In genomic region chrX:9885150-9885549, GRCh38 we compare ENCODE assay signal across 8 cellular contexts.
DNase-seq lines count a peak whose midpoint lies in the region; ATAC-seq and TF ChIP-seq lines count a peak whose summit lies in the region.

No MANE protein-coding gene starts in this region.

- H3K27me3 ChIP-seq in CD4-positive, CD25-positive, alpha-beta regulatory T cell (ENCODE audit: control insufficient read depth, insufficient read depth, low read length) = no peaks in the 10 kb centered on the region
- H3K27me3 ChIP-seq in ascending aorta = no peaks in the 10 kb centered on the region

- TF ChIP-seq CTCF in ascending aorta (IDR thresholded peaks at IDR 0.05) = peak in 2 of 3 experiments; percentile 31 to 47

- H3K36me3 ChIP-seq in CD4-positive, CD25-positive, alpha-beta regulatory T cell (ENCODE audit: control insufficient read depth, insufficient read depth, low read length) = no peaks in the 10 kb centered on the region
- no peaks in the 10 kb centered on the region for H3K36me3 ChIP-seq in ascending aorta

- no peaks in the 10 kb centered on the region for H3K36me3 Mint-ChIP-seq in CD4-positive, CD25-positive, alpha-beta regulatory T cell
- H3K36me3 Mint-ChIP-seq in T-helper 17 cell (ENCODE audit: low read depth) = peaks cover 2% of the 10 kb centered on the region

- H3K27ac Mint-ChIP-seq in CD4-positive, CD25-positive, alpha-beta regulatory T cell = no peak overlapping the region
- no peak overlapping the region for H3K27ac Mint-ChIP-seq in T-helper 17 cell

- peak; percentile 40 to 64 for ATAC-seq in CD4-positive, CD25-positive, alpha-beta regulatory T cell (ENCODE audit: low read depth in 2 of 2)
- ATAC-seq in GM19328 (IDR thresholded peaks at IDR 0.05; ENCODE audit: unreplicated experiment) (peak; percentile 92), T-helper 17 cell (peak; percentile 65), HG03097 (IDR thresholded peaks at IDR 0.05; ENCODE audit: low FRiP score, unreplicated experiment) (no peak)

- no peak overlapping the region for H3K4me3 ChIP-seq in CD4-positive, CD25-positive, alpha-beta regulatory T cell (ENCODE audit: low read depth, low read length)
- H3K4me3 ChIP-seq in ascending aorta = no peak overlapping the region

- peaks cover 5% of the 10 kb centered on the region for H3K27me3 Mint-ChIP-seq in CD4-positive, CD25-positive, alpha-beta regulatory T cell
- peaks cover 21% of the 10 kb centered on the region for H3K27me3 Mint-ChIP-seq in T-helper 17 cell

- H3K4me3 Mint-ChIP-seq in CD4-positive, CD25-positive, alpha-beta regulatory T cell = no peak overlapping the region
- H3K4me3 Mint-ChIP-seq in T-helper 17 cell = no peak overlapping the region

- no peaks in the 10 kb centered on the region for H3K4me1 Mint-ChIP-seq in CD4-positive, CD25-positive, alpha-beta regulatory T cell
- no peaks in the 10 kb centered on the region for H3K4me1 Mint-ChIP-seq in T-helper 17 cell

- no peak overlapping the region for H3K27ac ChIP-seq in CD4-positive, CD25-positive, alpha-beta regulatory T cell (ENCODE audit: insufficient read depth, low read length, poor library complexity, severe bottlenecking)
- no peak overlapping the region for H3K27ac ChIP-seq in ascending aorta

- peak; percentile 9 to 57 (median 29) for DNase-seq in CD4-positive, CD25-positive, alpha-beta regulatory T cell
- DNase-seq in LoVo (ENCODE audit: low spot score) (peak; percentile 9), T-helper 17 cell (peak; percentile 9 to 22 (median 11)), ascending aorta (ENCODE audit: low spot score in 2 of 2) (no peak), iPS-NIHi7 (ENCODE audit: extremely low spot score) (peak; percentile 67)
- peak; percentile 21 to 41 for DNase-seq in stimulated activated CD4-positive, alpha-beta T cell treated with anti-CD3 and anti-CD28 coated beads, Interleukin-1b, Interleukin-23, amount 100 ng/mL, for 4 hours (ENCODE audit: low read depth in 2 of 2)

- H3K4me1 ChIP-seq in CD4-positive, CD25-positive, alpha-beta regulatory T cell (ENCODE audit: control insufficient read depth, insufficient read depth, low read length, poor library complexity, severe bottlenecking) = no peaks in the 10 kb centered on the region
- H3K4me1 ChIP-seq in ascending aorta = no peaks in the 10 kb centered on the region

- H3K9me3 Mint-ChIP-seq in CD4-positive, CD25-positive, alpha-beta regulatory T cell = no peaks in the 10 kb centered on the region

- no peaks in the 10 kb centered on the region for H3K9me3 ChIP-seq in CD4-positive, CD25-positive, alpha-beta regulatory T cell (ENCODE audit: control insufficient read depth in 2 of 2, low read length in 2 of 2)
- H3K9me3 ChIP-seq in T-helper 17 cell (ENCODE audit: control insufficient read depth, low read length, poor library complexity, severe bottlenecking) = no peaks in the 10 kb centered on the region
- no peaks in the 10 kb centered on the region for H3K9me3 ChIP-seq in ascending aorta

- intact Hi-C loops in ascending aorta (cut with DNase I) = loop anchor here (5.0 kb wide), 1 partner anchor 232 kb away; no protein-coding TSS in a partner anchor

Comparison
In these comparisons a context has a peak if more than half of its experiments do, and no peak if none do; other contexts are left out.
1. DNase-seq: peak in CD4-positive, CD25-positive, alpha-beta regulatory T cell (3 of 3), LoVo (single experiment), T-helper 17 cell (3 of 3), iPS-NIHi7 (single experiment) and stimulated activated CD4-positive, alpha-beta T cell treated with anti-CD3 and anti-CD28 coated beads, Interleukin-1b, Interleukin-23, amount 100 ng/mL, for 4 hours (2 of 2); none in ascending aorta (0 of 2).